In genomic region chr9:33447404-33448158, GRCh38 we compare ENCODE assay signal across 8 cellular contexts. TPM values are rescaled to one million over a fixed set of nuclear protein-coding genes. Genes with fewer than 3 reads are reported as not detected.
A peak's percentile ranks its signal among the peaks of the same experiment; 100 is the strongest.
DNase-seq lines count a peak whose midpoint lies in the region; ATAC-seq and TF ChIP-seq lines count a peak whose summit lies in the region.

Gene AQP3, minus strand, starts transcription at chr9:33447593. Its CDS starts 63 bp downstream, at chr9:33447530.

- H3K4me1 ChIP-seq in DOHH2 (ENCODE audit: control insufficient read depth, low read length), result peaks cover 28% of the 10 kb centered on the region
- H3K4me1 ChIP-seq in NT2/D1 (ENCODE audit: insufficient read depth, insufficient read length), result peaks cover 30% of the 10 kb centered on the region
- peaks cover 14% of the 10 kb centered on the region for H3K4me1 ChIP-seq in neuron (ENCODE audit: insufficient read depth, low read length)
- H3K4me1 ChIP-seq in transverse colon, result peaks cover 6 to 32% (median 17%) of the 10 kb centered on the region in 4 donors

- H3F3A ChIP-seq in DOHH2 (ENCODE audit: control insufficient read depth, insufficient read depth), result no peaks in the 10 kb centered on the region

- 6% methylated on average over 23 of the region's 48 CpGs; no CpG with 5 or more reads in 1 of the 2 donors for WGBS in transverse colon (ENCODE audit: low coverage in 1 of 2), 2 donors

- no peak within 1 kb of the TSS for H3K27ac ChIP-seq in DOHH2 (ENCODE audit: low read depth, low read length)
- peak within 1 kb of the TSS; percentile 58 to 79 (median 64) for H3K27ac ChIP-seq in transverse colon

- H3K4me2 ChIP-seq in DOHH2 (ENCODE audit: low read length), result peak within 1 kb of the TSS; percentile 69

- peaks cover 18% of the 10 kb centered on the region for H3K27me3 ChIP-seq in DOHH2 (ENCODE audit: control insufficient read depth, low read length)
- peaks cover 21% of the 10 kb centered on the region for H3K27me3 ChIP-seq in NT2/D1 (ENCODE audit: insufficient read depth, insufficient read length)
- peaks cover 28% of the 10 kb centered on the region for H3K27me3 ChIP-seq in neuron (ENCODE audit: insufficient read depth, low read length)
- no peaks in the 10 kb centered on the region for H3K27me3 ChIP-seq in transverse colon

- H3K79me2 ChIP-seq in DOHH2 (ENCODE audit: control insufficient read depth, low read length), result no peaks in the 10 kb centered on the region

- in situ Hi-C loops in transverse colon (cut with MboI; ENCODE audit: low pct_ligation_motif_present in 1 of 4, low pct_unique_long_range_greater_than_20kb in 1 of 4, low sequenced_read_pairs in 3 of 4), result no loop called here

- H3K9ac ChIP-seq in NT2/D1 (ENCODE audit: insufficient read length, low read depth), result peak within 1 kb of the TSS; percentile 46

- H2AFZ ChIP-seq in neuron (ENCODE audit: low read depth, low read length), result peak within 1 kb of the TSS; percentile 41

- intact Hi-C loops in transverse colon (cut with DNase I; ENCODE audit: low total_unique reads), result no loop called here

- DNase-seq in NT2/D1 (ENCODE audit: low read depth, low spot score) (peak; percentile 60), foreskin fibroblast (peak; percentile 24 to 70), transverse colon (peak; percentile 81)
- DNase-seq in activated T-helper 1 cell treated with anti-CD3 and anti-CD28 coated beads, Interleukin-2, amount 50 U/mL, for 16 hours (ENCODE audit: low read depth in 1 of 2, low spot score in 1 of 2), result peak; percentile 52 to 59

- no peaks in the 10 kb centered on the region for H4K20me1 ChIP-seq in DOHH2 (ENCODE audit: control insufficient read depth, insufficient read depth, low read depth, low read length)

- H3K4me3 ChIP-seq in DOHH2 (ENCODE audit: low read length) (peak within 1 kb of the TSS; percentile 65), NT2/D1 (ENCODE audit: insufficient read length, low read depth) (peak within 1 kb of the TSS; percentile 36), foreskin fibroblast (ENCODE audit: low read depth in 1 of 2, low read length in 2 of 2) (peak within 1 kb of the TSS; percentile 38 to 58), neuron (ENCODE audit: low read length) (peak within 1 kb of the TSS; percentile 36), transverse colon (peak within 1 kb of the TSS; percentile 28 to 55 (median 40))

- H3K36me3 ChIP-seq in DOHH2 (ENCODE audit: control insufficient read depth, low read length) (no peaks in the 10 kb centered on the region), NT2/D1 (ENCODE audit: insufficient read depth, insufficient read length, low read length) (no peaks in the 10 kb centered on the region), neuron (ENCODE audit: insufficient read depth, low read length) (no peaks in the 10 kb centered on the region), transverse colon (no peaks in the 10 kb centered on the region)

- TF ChIP-seq EP300 in transverse colon (IDR thresholded peaks at IDR 0.05; ENCODE audit: low read depth), result no peak

- H3K9me3 ChIP-seq in DOHH2 (ENCODE audit: control insufficient read depth, insufficient read depth, low read length) (no peaks in the 10 kb centered on the region), NT2/D1 (ENCODE audit: insufficient read depth, low read length) (no peaks in the 10 kb centered on the region), neuron (ENCODE audit: low read length) (no peaks in the 10 kb centered on the region), transverse colon (no peaks in the 10 kb centered on the region)

- TF ChIP-seq CTCF in DOHH2 (IDR thresholded peaks at IDR 0.05; ENCODE audit: low read depth, low read length, poor library complexity, severe bottlenecking) (peak; percentile 9), foreskin fibroblast (IDR thresholded peaks at IDR 0.05; ENCODE audit: low read depth, low read length) (peak; percentile 26), transverse colon (IDR thresholded peaks at IDR 0.05) (peak; percentile 17 to 38 (median 34))

- H3K9me2 ChIP-seq in DOHH2 (replicated peaks; ENCODE audit: control insufficient read depth, low read length), result no peaks in the 10 kb centered on the region

- ATAC-seq in HG02763 (IDR thresholded peaks at IDR 0.05; ENCODE audit: unreplicated experiment) (peak; percentile 33), HG02642 (IDR thresholded peaks at IDR 0.05; ENCODE audit: poor library complexity, unreplicated experiment) (no peak)

- peak; percentile 44 for TF ChIP-seq POLR2A in transverse colon (IDR thresholded peaks at IDR 0.05)

RNA-seq across cellular contexts. Expression of gene AQP3, which starts in this region (rescaled TPM):
- 10 to 100 TPM in 3 of 4 donors, 1 to 10 TPM in 1; 7.1 to 15.3 (median 12.4) TPM for total RNA-seq in transverse colon
